10 cellular contexts compared by ENCODE assay signal in genomic region chr6:33607784-33608161, GRCh38. TPM values are rescaled to one million over a fixed set of nuclear protein-coding genes. Genes with fewer than 3 reads are reported as not detected.
DNase-seq lines count a peak whose midpoint lies in the region; ATAC-seq, FAIRE-seq and TF ChIP-seq lines count a peak whose summit lies in the region.
"Had no signal": no experiment of that assay in that cellular context is flagged by ENCODE, and none has a peak within 500 bp of the region (broad histone marks: within the 10 kb centered on the region; RNA-seq: fewer than 3 reads in every experiment).

No MANE protein-coding gene starts in this region.

- TF ChIP-seq EP300 in HepG2 (IDR thresholded peaks at IDR 0.05; ENCODE audit: low read depth in 2 of 2, low read length in 2 of 2) (no peak), HepG2 (CRISPR knock-in tag; IDR thresholded peaks at IDR 0.05; ENCODE audit: borderline replicate concordance) (no peak)

- in situ Hi-C loops in HepG2 (cut with HindIII; ENCODE audit: extremely low pct_ligation_motif_present, low pct_unique_long_range_greater_than_20kb) (no loop called here), GM23248 (cut with MboI) (no loop called here)

- FAIRE-seq in GM18507 (lab: Jason Lieb, UNC) (peak; percentile 29), HepG2 (lab: Jason Lieb, UNC) (peak; percentile 76)
- FAIRE-seq: TTC549 had no signal

- CTCF ChIA-PET in BJ (lab: Yijun Ruan, JAX), result interaction anchor here (0.6 to 2.5 kb wide), 9 partner anchors 8 to 223 kb away, joined by 3 to 14 read pairs (median 4); partner anchors contain the start of gene ITPR3
- CTCF ChIA-PET in WTC11 (lab: Charles Lee), result interaction anchor here (0.6 to 3.4 kb wide), 16 partner anchors 10 to 189 kb away, joined by 3 to 29 read pairs (median 6); partner anchors contain the start of genes BAK1 and ITPR3
- CTCF ChIA-PET in HepG2 (lab: Yijun Ruan, JAX; ENCODE audit: low intra/inter-chr PET ratio, low total read pairs), result interaction anchor here (0.9 to 2.0 kb wide), 3 partner anchors 18 to 25 kb away, joined by 3 to 24 read pairs (median 7); no protein-coding TSS in a partner anchor

- H3K4me3 Mint-ChIP-seq in WTC11, result no peak overlapping the region
- H3K4me3 Mint-ChIP-seq in glutamatergic neuron (ENCODE audit: unreplicated experiment), result no peak overlapping the region

- H3K27ac ChIP-seq in HepG2 (ENCODE audit: extremely low read length, insufficient read depth, low read length) (no peak overlapping the region), GM23248 (no peak overlapping the region), ascending aorta (no peak overlapping the region)
- H3K27ac ChIP-seq: parathyroid adenoma had no signal

- H3K4me2 ChIP-seq in HepG2 (ENCODE audit: low read depth, low read length) (peak overlapping the region; percentile 41), GM23248 (ENCODE audit: unreplicated experiment) (no peak overlapping the region)

- no peak overlapping the region for H3K4me3 ChIP-seq in BJ (ENCODE audit: low read depth, low read length)
- no peak overlapping the region for H3K4me3 ChIP-seq in HepG2 (replicated peaks in 1 of 3; ENCODE audit: insufficient read depth in 1 of 3, low read depth in 2 of 3, low read length in 3 of 3)
- H3K4me3 ChIP-seq in GM23248, result no peak overlapping the region
- H3K4me3 ChIP-seq in ascending aorta, result no peak overlapping the region

- H3K4me1 ChIP-seq in HepG2 (ENCODE audit: insufficient read depth, low read length) (peaks cover 68% of the 10 kb centered on the region), GM23248 (ENCODE audit: insufficient read depth) (peaks cover 20% of the 10 kb centered on the region), ascending aorta (no peaks in the 10 kb centered on the region)
- H3K4me1 ChIP-seq: parathyroid adenoma had no signal

- no peaks in the 10 kb centered on the region for H3K9me2 ChIP-seq in GM23248 (ENCODE audit: insufficient read depth)

- no peaks in the 10 kb centered on the region for H3F3A ChIP-seq in GM23248 (ENCODE audit: insufficient read depth)

- TF ChIP-seq RAD21 in HepG2 (CRISPR knock-in tag; IDR thresholded peaks at IDR 0.05), result peak; percentile 64

- H3K4me1 Mint-ChIP-seq in WTC11, result peaks cover 45% of the 10 kb centered on the region
- peaks cover 12% of the 10 kb centered on the region for H3K4me1 Mint-ChIP-seq in glutamatergic neuron (ENCODE audit: low read depth, unreplicated experiment)

- no peak overlapping the region for H3K9ac ChIP-seq in HepG2 (ENCODE audit: insufficient read depth, low read depth, low read length)
- no peak overlapping the region for H3K9ac ChIP-seq in GM23248
- H3K9ac ChIP-seq: parathyroid adenoma had no signal

- H3K79me2 ChIP-seq in HepG2 (ENCODE audit: insufficient read depth, low read length) (no peaks in the 10 kb centered on the region), GM23248 (ENCODE audit: insufficient read depth) (no peaks in the 10 kb centered on the region)
- H3K79me2 ChIP-seq: parathyroid adenoma had no signal

- no peak for TF ChIP-seq POLR2A in HepG2 (IDR thresholded peaks at IDR 0.05; ENCODE audit: insufficient read depth in 1 of 2, low read depth in 2 of 2, low read length in 2 of 2)

- H4K20me1 ChIP-seq in HepG2 (ENCODE audit: insufficient read depth, low read length) (no peaks in the 10 kb centered on the region), GM23248 (ENCODE audit: insufficient read depth) (no peaks in the 10 kb centered on the region)

- peaks cover 4% of the 10 kb centered on the region; the same call in 1 of the 2 replicates for H3K36me3 Mint-ChIP-seq in WTC11
- peaks cover 7% of the 10 kb centered on the region for H3K36me3 Mint-ChIP-seq in glutamatergic neuron (ENCODE audit: unreplicated experiment)

- H3K9me3 ChIP-seq in HepG2 (ENCODE audit: low read length) (no peaks in the 10 kb centered on the region), GM23248 (ENCODE audit: low read depth) (no peaks in the 10 kb centered on the region), ascending aorta (no peaks in the 10 kb centered on the region)

- no TSS peak for BruUV-seq in HepG2 (replicated peaks; lab: Mats Ljungman, UMichigan)

- POLR2A ChIA-PET in BJ (lab: Charles Lee), result no interaction called here
- POLR2A ChIA-PET in WTC11 (lab: Charles Lee), result interaction anchor here (0.5 kb wide), 1 partner anchor 10 kb away, joined by 11 read pairs; no protein-coding TSS in a partner anchor
- POLR2A ChIA-PET in HepG2 (lab: Yijun Ruan, JAX), result interaction anchor here (0.7 to 3.1 kb wide), 8 partner anchors 11 to 154 kb away, joined by 3 to 25 read pairs (median 6); partner anchors contain the start of genes BAK1 and UQCC2

- H3K27me3 ChIP-seq in BJ (ENCODE audit: control insufficient read depth, insufficient read depth, low read length) (no peaks in the 10 kb centered on the region), HepG2 (ENCODE audit: control insufficient read depth in 1 of 2, insufficient read depth in 2 of 2, low read length in 2 of 2) (no peaks in the 10 kb centered on the region; a peak in 1 of 5 replicates), GM23248 (replicated peaks; ENCODE audit: insufficient read depth) (no peaks in the 10 kb centered on the region), ascending aorta (no peaks in the 10 kb centered on the region)

- H3K27ac Mint-ChIP-seq in WTC11 (no peak overlapping the region), glutamatergic neuron (ENCODE audit: unreplicated experiment) (no peak overlapping the region)

- ATAC-seq in WTC11 (no peak), HepG2 (peak; percentile 44)

- H3K36me3 ChIP-seq in BJ (ENCODE audit: control insufficient read depth, insufficient read depth, low read length) (no peaks in the 10 kb centered on the region), HepG2 (replicated peaks in 1 of 2; ENCODE audit: control insufficient read depth in 1 of 2, insufficient read depth in 2 of 2, low read length in 2 of 2) (no peaks in the 10 kb centered on the region), GM23248 (ENCODE audit: low read depth) (no peaks in the 10 kb centered on the region), ascending aorta (no peaks in the 10 kb centered on the region)

- no peaks in the 10 kb centered on the region; the same call in 1 of the 2 replicates for H3K27me3 Mint-ChIP-seq in WTC11 (ENCODE audit: low read depth)
- peaks cover 7% of the 10 kb centered on the region for H3K27me3 Mint-ChIP-seq in glutamatergic neuron (ENCODE audit: unreplicated experiment)

- 9% methylated on average over 5 of the region's 5 CpGs for WGBS in HepG2 (ENCODE audit: low lambda C conversion rate)
- 75 to 81% methylated on average over 5 of the region's 5 CpGs for WGBS in GM23248 (ENCODE audit: low coverage in 1 of 2, low lambda C conversion rate in 2 of 2, missing lambda C conversion rate in 2 of 2), 2 experiments

- H2AFZ ChIP-seq in HepG2 (ENCODE audit: low read length) (no peak overlapping the region), GM23248 (no peak overlapping the region)
- H2AFZ ChIP-seq: parathyroid adenoma had no signal

- DNase-seq in BJ (ENCODE audit: low read depth), result no peak
- DNase-seq in GM18507 (ENCODE audit: extremely low spot score, insufficient read length, low read depth), result no peak
- no peak for DNase-seq in WTC11 (ENCODE audit: low spot score)
- DNase-seq in HepG2 (ENCODE audit: low spot score), result peak; percentile 79
- no peak for DNase-seq in GM23248
- DNase-seq in glutamatergic neuron, result no peak
- DNase-seq in ascending aorta (ENCODE audit: low spot score in 2 of 2), result no peak
- DNase-seq in HPDE6-E6E7 (ENCODE audit: extremely low spot score), result no peak

- H3K9me3 Mint-ChIP-seq in WTC11 (peaks cover 8% of the 10 kb centered on the region), glutamatergic neuron (ENCODE audit: unreplicated experiment) (peaks cover 5% of the 10 kb centered on the region)

- TF ChIP-seq CTCF in BJ (IDR thresholded peaks at IDR 0.05; ENCODE audit: insufficient read depth, low read depth, low read length), result 0 out of 2 replicates have a peak, but pooled peaks have one; percentile 9
- no peak for TF ChIP-seq CTCF in WTC11 (IDR thresholded peaks at IDR 0.05)
- peak; percentile 76 for TF ChIP-seq CTCF in HepG2 (CRISPR knock-in tag; IDR thresholded peaks at IDR 0.05)
- TF ChIP-seq CTCF in glutamatergic neuron (IDR thresholded peaks at IDR 0.05; ENCODE audit: partially characterized antibody, unreplicated experiment), result no peak
- TF ChIP-seq CTCF in ascending aorta (IDR thresholded peaks at IDR 0.05), result no peak

- intact Hi-C loops in HepG2 (cut with micrococcal nuclease; ENCODE audit: unreplicated experiment) (no loop called here), ascending aorta (cut with DNase I) (no loop called here)

RNA-seq across cellular contexts. Expression of gene ITPR3, which starts 13.3 kb away (rescaled TPM):
- polyA plus RNA-seq in BJ (2011; rRNA removed) (8.6 and 16.6 TPM in 2 replicates), HepG2 (2011; rRNA removed) (21.4 and 27.4 TPM in 2 replicates), GM23248 (2016; fragmentation: Nextera tagmentation; extraction: Ambion mirVana) (4.8 and 4.9 TPM in 2 replicates)
- 14.8 and 16.6 TPM in 2 replicates for polyA minus RNA-seq in BJ (2011; rRNA and poly(A)+ RNA removed)
- total RNA-seq in WTC11 (2021) (42.5 to 47.3 TPM (median 42.9 TPM) in 3 replicates), HepG2 (2016; rRNA removed; fragmentation: Illumina TruSeq; extraction: Trizol) (3.4 and 3.8 TPM in 2 replicates), glutamatergic neuron (ENCODE audit: unreplicated experiment) (0.34 TPM), ascending aorta (43.0 TPM)
- 0.30 and 0.44 TPM in 2 replicates for total RNA-seq in HepG2 (2016; cell fraction: cytosol; rRNA removed; fragmentation: Illumina TruSeq; extraction: Trizol; ENCODE audit: low read depth)
- total RNA-seq in HepG2 (2016; cell fraction: insoluble cytoplasmic fraction; rRNA removed; fragmentation: Illumina TruSeq; extraction: Trizol), result 2.6 and 4.1 TPM in 2 replicates
- 1.5 and 1.7 TPM in 2 replicates for total RNA-seq in HepG2 (2016; cell fraction: membrane; rRNA removed; fragmentation: Illumina TruSeq; extraction: Trizol)
- 5.0 and 5.8 TPM in 2 replicates for total RNA-seq in HepG2 (2016; cell fraction: nucleus; rRNA removed; fragmentation: Illumina TruSeq; extraction: Trizol)
- 11.6 and 15.9 TPM in 2 replicates for polyA plus RNA-seq in HepG2 (2011; cell fraction: cytosol; rRNA removed)
- 175 and 242 TPM in 2 replicates for polyA plus RNA-seq in HepG2 (2011; cell fraction: nucleus; rRNA removed)
- polyA plus RNA-seq in HepG2 (2012), result 10.0 and 18.8 TPM in 2 replicates
- 0.20 and 0.24 TPM in 2 replicates for polyA plus RNA-seq in HepG2 (2016; cell fraction: cytosol; fragmentation: Illumina TruSeq; extraction: Trizol; ENCODE audit: low read depth)
- 1.6 and 2.3 TPM in 2 replicates for polyA plus RNA-seq in HepG2 (2016; cell fraction: insoluble cytoplasmic fraction; fragmentation: Illumina TruSeq; extraction: Trizol; ENCODE audit: low read depth)
- 0.54 and 0.78 TPM in 2 replicates for polyA plus RNA-seq in HepG2 (2016; cell fraction: membrane; fragmentation: Illumina TruSeq; extraction: Trizol; ENCODE audit: low read depth)
- polyA plus RNA-seq in HepG2 (2016; cell fraction: nucleus; fragmentation: Illumina TruSeq; extraction: Trizol; ENCODE audit: insufficient read depth, low read depth), result 11.8 and 13.7 TPM in 2 replicates
- polyA minus RNA-seq in HepG2 (2011; rRNA and poly(A)+ RNA removed; ENCODE audit: low replicate concordance), result 47.0 and 79.8 TPM in 2 replicates
- polyA minus RNA-seq in HepG2 (2011; cell fraction: cytosol; rRNA and poly(A)+ RNA removed), result 20.4 and 20.8 TPM in 2 replicates
- polyA minus RNA-seq in HepG2 (2011; cell fraction: nucleus; rRNA and poly(A)+ RNA removed), result 36.2 and 39.1 TPM in 2 replicates
- 10.4 and 14.3 TPM in 2 replicates for total RNA-seq in GM23248 (2014; rRNA removed; shearing (Covaris generic))

RNA-seq across cellular contexts. Expression of gene BAK1, which starts 27.7 kb away (rescaled TPM):
- polyA plus RNA-seq in BJ (2011; rRNA removed) (16.6 and 24.5 TPM in 2 replicates), HepG2 (2011; rRNA removed) (15.0 and 22.2 TPM in 2 replicates), GM23248 (2016; fragmentation: Nextera tagmentation; extraction: Ambion mirVana) (30.7 and 37.1 TPM in 2 replicates)
- 17.8 and 25.4 TPM in 2 replicates for polyA minus RNA-seq in BJ (2011; rRNA and poly(A)+ RNA removed)
- total RNA-seq in WTC11 (2021) (40.5 to 40.9 TPM (median 40.5 TPM) in 3 replicates), HepG2 (2016; rRNA removed; fragmentation: Illumina TruSeq; extraction: Trizol) (23.8 and 25.9 TPM in 2 replicates), glutamatergic neuron (ENCODE audit: unreplicated experiment) (11.5 TPM), ascending aorta (8.7 TPM)
- 16.2 and 22.7 TPM in 2 replicates for total RNA-seq in HepG2 (2016; cell fraction: cytosol; rRNA removed; fragmentation: Illumina TruSeq; extraction: Trizol; ENCODE audit: low read depth)
- 24.2 and 26.8 TPM in 2 replicates for total RNA-seq in HepG2 (2016; cell fraction: insoluble cytoplasmic fraction; rRNA removed; fragmentation: Illumina TruSeq; extraction: Trizol)
- total RNA-seq in HepG2 (2016; cell fraction: membrane; rRNA removed; fragmentation: Illumina TruSeq; extraction: Trizol), result 40.6 and 46.1 TPM in 2 replicates
- 11.2 and 14.0 TPM in 2 replicates for total RNA-seq in HepG2 (2016; cell fraction: nucleus; rRNA removed; fragmentation: Illumina TruSeq; extraction: Trizol)
- 19.9 and 23.5 TPM in 2 replicates for polyA plus RNA-seq in HepG2 (2011; cell fraction: cytosol; rRNA removed)
- 13.5 and 15.1 TPM in 2 replicates for polyA plus RNA-seq in HepG2 (2011; cell fraction: nucleus; rRNA removed)
- polyA plus RNA-seq in HepG2 (2012), result 10.2 and 16.3 TPM in 2 replicates
- polyA plus RNA-seq in HepG2 (2016; cell fraction: cytosol; fragmentation: Illumina TruSeq; extraction: Trizol; ENCODE audit: low read depth), result 21.1 and 27.3 TPM in 2 replicates
- polyA plus RNA-seq in HepG2 (2016; cell fraction: insoluble cytoplasmic fraction; fragmentation: Illumina TruSeq; extraction: Trizol; ENCODE audit: low read depth), result 25.7 and 28.6 TPM in 2 replicates
- 36.0 and 39.7 TPM in 2 replicates for polyA plus RNA-seq in HepG2 (2016; cell fraction: membrane; fragmentation: Illumina TruSeq; extraction: Trizol; ENCODE audit: low read depth)
- polyA plus RNA-seq in HepG2 (2016; cell fraction: nucleus; fragmentation: Illumina TruSeq; extraction: Trizol; ENCODE audit: insufficient read depth, low read depth), result 24.6 and 25.1 TPM in 2 replicates
- polyA minus RNA-seq in HepG2 (2011; rRNA and poly(A)+ RNA removed; ENCODE audit: low replicate concordance), result 38.8 and 50.3 TPM in 2 replicates
- 14.0 and 16.7 TPM in 2 replicates for polyA minus RNA-seq in HepG2 (2011; cell fraction: cytosol; rRNA and poly(A)+ RNA removed)
- polyA minus RNA-seq in HepG2 (2011; cell fraction: nucleus; rRNA and poly(A)+ RNA removed), result 7.6 and 8.2 TPM in 2 replicates
- total RNA-seq in GM23248 (2014; rRNA removed; shearing (Covaris generic)), result 18.8 and 22.5 TPM in 2 replicates

Comparison
In these comparisons a context has a peak if more than half of its experiments do, and no peak if none do; other contexts are left out.
1. CTCF ChIP-seq: peak in BJ (single experiment) and HepG2 (single experiment); none in WTC11 (single experiment), glutamatergic neuron (single experiment) and ascending aorta (0 of 3).